Comparison of ENCODE assay signal across 17 cellular contexts in the genomic region with DNA sequence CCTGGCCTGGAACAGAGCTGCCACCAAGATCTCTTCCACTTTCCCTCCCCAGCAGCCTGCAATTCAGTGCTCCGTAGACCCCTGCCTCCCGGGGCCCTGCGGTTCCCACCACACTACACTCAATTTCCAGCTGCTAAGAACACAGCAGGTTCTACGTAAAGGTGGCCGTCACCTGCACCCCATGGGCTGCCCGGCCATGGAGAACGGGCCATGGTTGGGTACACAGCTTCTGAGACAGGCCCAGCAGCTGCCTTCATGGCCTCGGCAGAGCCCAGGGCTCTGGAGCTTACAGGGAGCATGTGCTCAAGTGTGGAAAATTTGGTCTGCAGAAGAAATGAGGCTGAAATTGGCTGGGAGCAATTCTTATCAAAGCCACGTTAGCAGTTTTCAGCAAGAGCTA. TPM values are rescaled to one million over a fixed set of nuclear protein-coding genes. Genes with fewer than 3 reads are reported as not detected.
"Had no signal": no experiment of that assay in that cellular context is flagged by ENCODE, and none has a peak within 500 bp of the region (broad histone marks: within the 10 kb centered on the region; RNA-seq: fewer than 3 reads in every experiment).

No MANE protein-coding gene starts in this region.

RNA-seq across cellular contexts. Expression of a gene that starts 22.3 kb away (rescaled TPM):
- total RNA-seq: fibroblast of villous mesenchyme; gastrocnemius medialis; heart right ventricle; left cardiac atrium; left ventricle myocardium superior; mammary epithelial cell; naive thymus-derived CD8-positive, alpha-beta T cell; occipital lobe; pancreas; prostate gland; renal cortical epithelial cell; temporal lobe; tibial nerve; ureter had no signal
- polyA plus RNA-seq: heart right ventricle; keratinocyte; mammary epithelial cell; naive thymus-derived CD8-positive, alpha-beta T cell; pancreas had no signal

RNA-seq across cellular contexts. Expression of a gene that starts 27.0 kb away (rescaled TPM):
- total RNA-seq: esophagus muscularis mucosa; fibroblast of villous mesenchyme; gastrocnemius medialis; heart right ventricle; left cardiac atrium; left ventricle myocardium superior; mammary epithelial cell; naive thymus-derived CD8-positive, alpha-beta T cell; occipital lobe; pancreas; renal cortical epithelial cell; right lobe of liver; temporal lobe; tibial nerve; ureter had no signal
- polyA plus RNA-seq: heart right ventricle; keratinocyte; naive thymus-derived CD8-positive, alpha-beta T cell; pancreas had no signal

RNA-seq across cellular contexts. Expression of a gene that starts 54.0 kb away (rescaled TPM):
- total RNA-seq: fibroblast of villous mesenchyme; mammary epithelial cell; naive thymus-derived CD8-positive, alpha-beta T cell had no signal
- polyA plus RNA-seq: keratinocyte; mammary epithelial cell; naive thymus-derived CD8-positive, alpha-beta T cell had no signal

RNA-seq across cellular contexts. Expression of a gene that starts 55.1 kb away (rescaled TPM):
- total RNA-seq: fibroblast of villous mesenchyme; gastrocnemius medialis; heart right ventricle; left cardiac atrium; left ventricle myocardium superior; mammary epithelial cell; naive thymus-derived CD8-positive, alpha-beta T cell; occipital lobe; pancreas; renal cortical epithelial cell; right lobe of liver; temporal lobe; tibial nerve; ureter had no signal
- polyA plus RNA-seq: heart right ventricle; keratinocyte; naive thymus-derived CD8-positive, alpha-beta T cell; pancreas had no signal
